In genomic region chr2:43475137-43475846, GRCh38 we compare ENCODE assay signal across 14 cellular contexts.
DNase-seq lines count a peak whose midpoint lies in the region; ATAC-seq and TF ChIP-seq lines count a peak whose summit lies in the region.
"Had no signal": no experiment of that assay in that cellular context is flagged by ENCODE, and none has a peak within 500 bp of the region (broad histone marks: within the 10 kb centered on the region; RNA-seq: fewer than 3 reads in every experiment).

No MANE protein-coding gene starts in this region.

- no peak overlapping the region for H4K5ac ChIP-seq in IMR-90 (ENCODE audit: low read depth, low read length)

- H3K4me1 ChIP-seq in IMR-90 (ENCODE audit: control insufficient read depth, insufficient read depth, low read length): 0 out of 2 replicates have a peak, but pooled peaks cover 4% of the 10 kb centered on the region
- peaks cover 3% of the 10 kb centered on the region for H3K4me1 ChIP-seq in smooth muscle cell (ENCODE audit: low read depth)
- no peaks in the 10 kb centered on the region for H3K4me1 ChIP-seq in suprapubic skin

- H2BK20ac ChIP-seq in IMR-90 (ENCODE audit: low read depth, low read length): no peak overlapping the region

- H3K9me1 ChIP-seq in IMR-90 (ENCODE audit: insufficient read depth, low read length): no peaks in the 10 kb centered on the region

- no peak overlapping the region for H3K18ac ChIP-seq in IMR-90 (ENCODE audit: low read depth, low read length)

- H2AK9ac ChIP-seq in IMR-90 (replicated peaks; ENCODE audit: low read depth, low read length, poor library complexity): no peak overlapping the region

- no TSS peak for BruUV-seq in IMR-90 (replicated peaks; lab: Mats Ljungman, UMichigan)

- WGBS in IMR-90 (ENCODE audit: extremely low coverage in 2 of 2, insufficient read length in 1 of 2), 2 experiments: 100% methylated on average over 1 of the region's 10 CpGs; no CpG with 5 or more reads in 1 of the 2 experiments
- WGBS in smooth muscle cell (ENCODE audit: low lambda C conversion rate): 86% methylated on average over 10 of the region's 10 CpGs
- 96% methylated on average over 10 of the region's 10 CpGs for WGBS in suprapubic skin

- H3K27ac ChIP-seq in IMR-90 (ENCODE audit: insufficient read depth, low read length) (no peak overlapping the region; the same call in 1 of the 2 replicates), smooth muscle cell (ENCODE audit: low read depth) (no peak overlapping the region), suprapubic skin (no peak overlapping the region)
- H3K27ac ChIP-seq: BLaER1 treated with 17β-estradiol and CSF1 and Interleukin-3, amounts not matched to agents 10 nM and 100 nM had no signal

- no peak for TF ChIP-seq EP300 in suprapubic skin (IDR thresholded peaks at IDR 0.05)

- intact Hi-C loops in IMR-90 (cut with micrococcal nuclease): loop anchor here (5.0 kb wide), 1 partner anchor 128 kb away; no protein-coding TSS in a partner anchor

- in situ Hi-C loops in IMR-90 (cut with MboI; ENCODE audit: low sequenced_read_pairs): no loop called here

- H3K9ac ChIP-seq in IMR-90 (ENCODE audit: low read depth, low read length) (no peak overlapping the region), smooth muscle cell (ENCODE audit: low read depth) (no peak overlapping the region)
- H3K9ac ChIP-seq: BLaER1 treated with 17β-estradiol and CSF1 and Interleukin-3, amounts not matched to agents 10 nM and 100 nM had no signal

- H3K79me1 ChIP-seq in IMR-90 (ENCODE audit: low read depth in 1 of 2, low read length in 2 of 2): peaks cover 2 to 3% of the 10 kb centered on the region in 2 experiments; a peak in 1 of 4 replicates

- H3K4me3 ChIP-seq in IMR-90 (ENCODE audit: insufficient read depth, low read depth, low read length) (no peak overlapping the region), smooth muscle cell (no peak overlapping the region), suprapubic skin (no peak overlapping the region)
- H3K4me3 ChIP-seq: BLaER1 treated with 17β-estradiol and CSF1 and Interleukin-3, amounts not matched to agents 10 nM and 100 nM had no signal

- peaks cover 4% of the 10 kb centered on the region for H3F3A ChIP-seq in smooth muscle cell (ENCODE audit: low read depth)

- H2AK5ac ChIP-seq in IMR-90 (ENCODE audit: low read depth, low read length): 0 out of 2 replicates have a peak overlapping the region, but pooled peaks have one; percentile 9

- no peak overlapping the region for H2BK5ac ChIP-seq in IMR-90 (ENCODE audit: low read depth, low read length, poor library complexity, severe bottlenecking)

- H2AFZ ChIP-seq in IMR-90 (replicated peaks; ENCODE audit: low read length, poor library complexity) (no peak overlapping the region), smooth muscle cell (ENCODE audit: low read depth) (no peak overlapping the region)

- H3K27me3 ChIP-seq in IMR-90 (ENCODE audit: control insufficient read depth, insufficient read depth, low read length) (no peaks in the 10 kb centered on the region), smooth muscle cell (ENCODE audit: low read depth) (no peaks in the 10 kb centered on the region), suprapubic skin (no peaks in the 10 kb centered on the region)
- H3K27me3 ChIP-seq: BLaER1 treated with 17β-estradiol and CSF1 and Interleukin-3, amounts not matched to agents 10 nM and 100 nM had no signal

- peak; percentile 19 for DNase-seq in IMR-90
- peak; percentile 44 for DNase-seq in iris pigment epithelial cell (ENCODE audit: low read depth)
- no peak for DNase-seq in smooth muscle cell (lab: John Stamatoyannopoulos, UW; ENCODE audit: unreplicated experiment)
- DNase-seq in suprapubic skin (ENCODE audit: low spot score in 2 of 2): no peak
- no peak for DNase-seq in activated CD4-positive, alpha-beta T cell treated with anti-CD3 and anti-CD28 coated beads for 48 hours
- DNase-seq: CD4-positive, CD25-positive, alpha-beta regulatory T cell; CD8-positive, alpha-beta memory T cell; COR-L47; DMS153; DMS79; GDM1; H9 had no signal

- H2BK15ac ChIP-seq in IMR-90 (ENCODE audit: low read depth, low read length): no peak overlapping the region

- no peak overlapping the region for H3K14ac ChIP-seq in IMR-90 (replicated peaks; ENCODE audit: low read depth, low read length)

- H2BK120ac ChIP-seq in IMR-90 (ENCODE audit: low read depth, low read length): no peak overlapping the region

- H4K91ac ChIP-seq in IMR-90 (ENCODE audit: insufficient read depth, low read depth, low read length): no peak overlapping the region

- POLR2A ChIA-PET in IMR-90 (lab: Charles Lee; ENCODE audit: unreplicated experiment): interaction anchor here (0.6 kb wide), 1 partner anchor 443 kb away, joined by 10 read pairs; no protein-coding TSS in a partner anchor

- TF ChIP-seq POLR2A in IMR-90 (IDR thresholded peaks at IDR 0.05; ENCODE audit: low read depth, low read length): no peak
- no peak for TF ChIP-seq POLR2A in suprapubic skin (IDR thresholded peaks at IDR 0.05)

- H3K9me3 ChIP-seq in IMR-90 (ENCODE audit: control insufficient read depth, insufficient read depth, low read length) (no peaks in the 10 kb centered on the region), smooth muscle cell (replicated peaks; ENCODE audit: low read depth) (no peaks in the 10 kb centered on the region), suprapubic skin (no peaks in the 10 kb centered on the region)
- H3K9me3 ChIP-seq: BLaER1 treated with 17β-estradiol and CSF1 and Interleukin-3, amounts not matched to agents 10 nM and 100 nM had no signal

- H3K36me3 ChIP-seq in IMR-90 (ENCODE audit: control insufficient read depth, insufficient read depth, low read length) (peaks cover 4% of the 10 kb centered on the region; the same call in 1 of the 2 replicates), smooth muscle cell (ENCODE audit: low read depth) (no peaks in the 10 kb centered on the region), suprapubic skin (peaks cover 6% of the 10 kb centered on the region)

- H3K4ac ChIP-seq in IMR-90 (ENCODE audit: low read depth, low read length): no peak overlapping the region

- dilution Hi-C loops in IMR-90 (cut with HindIII; ENCODE audit: low sequenced_read_pairs, unreplicated experiment): no loop called here

- H3K23ac ChIP-seq in IMR-90 (ENCODE audit: low read depth, low read length): no peak overlapping the region

- no peak for ATAC-seq in IMR-90 (ENCODE audit: low read depth)
- no peak for ATAC-seq in SK-N-SH treated with all-trans-retinoic acid at 6 μM for 48 hours

- H3K56ac ChIP-seq in IMR-90 (ENCODE audit: extremely low read depth, insufficient read depth, low read length): no peak overlapping the region

- H4K20me1 ChIP-seq in IMR-90 (ENCODE audit: insufficient read depth, low read length): no peaks in the 10 kb centered on the region
- H4K20me1 ChIP-seq in smooth muscle cell (ENCODE audit: low read depth): no peaks in the 10 kb centered on the region
- H4K20me1 ChIP-seq: BLaER1 treated with 17β-estradiol and CSF1 and Interleukin-3, amounts not matched to agents 10 nM and 100 nM had no signal

- TF ChIP-seq CTCF in IMR-90 (conservative IDR thresholded peaks at IDR 0.05; ENCODE audit: low read depth, low read length) (no peak), smooth muscle cell (IDR thresholded peaks at IDR 0.05; ENCODE audit: borderline replicate concordance, insufficient read depth, poor library complexity, severe bottlenecking) (no peak), suprapubic skin (IDR thresholded peaks at IDR 0.05) (no peak)

- CTCF ChIA-PET in IMR-90 (lab: Yijun Ruan, JAX): interaction anchor here (0.6 to 0.7 kb wide), 2 partner anchors 14 to 204 kb away, joined by 3 to 4 read pairs; no protein-coding TSS in a partner anchor

- H4K8ac ChIP-seq in IMR-90 (ENCODE audit: low read depth in 2 of 2, low read length in 2 of 2): no peak overlapping the region

- TF ChIP-seq RAD21 in IMR-90 (IDR thresholded peaks at IDR 0.05; ENCODE audit: low read length): no peak

- H3K4me2 ChIP-seq in IMR-90 (ENCODE audit: low read depth, low read length) (no peak overlapping the region), smooth muscle cell (peak overlapping the region; percentile 1)
- H3K4me2 ChIP-seq: BLaER1 treated with 17β-estradiol and CSF1 and Interleukin-3, amounts not matched to agents 10 nM and 100 nM had no signal

- no peaks in the 10 kb centered on the region for H3K79me2 ChIP-seq in smooth muscle cell (ENCODE audit: low read depth)

TF ChIP-seq in IMR-90, 13 proteins besides CTCF, POLR2A, EP300 and RAD21 (continues in another document):
- TF ChIP-seq SMC3 (IDR thresholded peaks at IDR 0.05; ENCODE audit: low read depth, low read length): no peak
- no peak for TF ChIP-seq FOS (IDR thresholded peaks at IDR 0.05; ENCODE audit: low read depth, low read length)
- TF ChIP-seq MAFK (IDR thresholded peaks at IDR 0.05; ENCODE audit: low read depth, low read length): no peak
- no peak for TF ChIP-seq RFX5 (IDR thresholded peaks at IDR 0.05; ENCODE audit: low read depth, low read length)
- TF ChIP-seq RCOR1 (IDR thresholded peaks at IDR 0.05; ENCODE audit: insufficient replicate concordance, low read length): no peak
- no peak for TF ChIP-seq MAZ (IDR thresholded peaks at IDR 0.05; ENCODE audit: borderline replicate concordance, low read depth, low read length)
- TF ChIP-seq BHLHE40 (IDR thresholded peaks at IDR 0.05; ENCODE audit: low read depth, low read length): no peak
- no peak for TF ChIP-seq MXI1 (IDR thresholded peaks at IDR 0.05; ENCODE audit: borderline replicate concordance, low read depth, low read length)
- TF ChIP-seq CHD1 (IDR thresholded peaks at IDR 0.05; ENCODE audit: low read depth, low read length): no peak

TF ChIP-seq in SK-N-SH treated with all-trans-retinoic acid at 6 μM for 48 hours, 23 proteins besides CTCF, POLR2A, EP300 and RAD21 (continues in another document):
- TF ChIP-seq ESRRG (CRISPR knock-in tag; IDR thresholded peaks at IDR 0.05) (no peak), ZNF565 (CRISPR knock-in tag; conservative IDR thresholded peaks at IDR 0.05; ENCODE audit: low read depth) (no peak), SNAI2 (CRISPR knock-in tag; IDR thresholded peaks at IDR 0.05) (no peak), TCF4 (CRISPR knock-in tag; IDR thresholded peaks at IDR 0.05; ENCODE audit: borderline replicate concordance) (no peak), CREB5 (CRISPR knock-in tag; IDR thresholded peaks at IDR 0.05; ENCODE audit: low read depth) (no peak)

Comparison
In these comparisons a context has a peak if more than half of its experiments do, and no peak if none do; other contexts are left out.
1. DNase-seq: peak in IMR-90 (single experiment) and iris pigment epithelial cell (single experiment); none in smooth muscle cell (single experiment), suprapubic skin (0 of 2) and activated CD4-positive, alpha-beta T cell treated with anti-CD3 and anti-CD28 coated beads for 48 hours (single experiment).